26 cellular contexts compared by ENCODE assay signal in the genomic region with DNA sequence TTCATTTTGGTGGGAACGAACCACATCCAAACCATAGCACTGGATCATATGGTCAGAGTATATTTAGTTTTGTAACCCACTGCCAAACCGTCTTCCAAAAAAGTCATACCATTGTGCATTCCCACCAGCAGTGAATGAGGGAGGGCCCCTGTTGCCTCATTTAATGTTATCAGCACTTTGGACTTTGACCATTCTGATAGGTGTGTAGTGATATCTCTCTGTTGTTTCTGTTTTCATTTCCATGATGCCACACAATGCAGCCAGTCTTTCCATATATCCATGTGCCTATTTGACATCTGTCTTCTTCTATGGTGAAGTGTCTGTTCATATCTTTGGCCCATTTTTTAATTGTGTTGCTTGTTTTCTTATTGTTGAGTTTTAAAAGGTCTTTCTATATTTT.
DNase-seq lines count a peak whose midpoint lies in the region; ATAC-seq, FAIRE-seq and TF ChIP-seq lines count a peak whose summit lies in the region.
"Had no signal": no experiment of that assay in that cellular context is flagged by ENCODE, and none has a peak within 500 bp of the region (broad histone marks: within the 10 kb centered on the region; RNA-seq: fewer than 3 reads in every experiment).

No MANE protein-coding gene starts in this region.

- no peak overlapping the region for H3K9ac ChIP-seq in liver (ENCODE audit: low read depth in 1 of 2, low read length in 2 of 2)
- H3K9ac ChIP-seq: GM23248 had no signal

- FAIRE-seq in small intestine (lab: Jason Lieb, UNC): no peak
- FAIRE-seq: A549, GM12891, GM18507, H1 had no signal

- peaks cover 0 to 18% (median 0%) of the 10 kb centered on the region in 4 donors for H3K9me3 ChIP-seq in liver (ENCODE audit: control insufficient read depth in 4 of 4, low read length in 3 of 4)
- H3K9me3 ChIP-seq in small intestine (ENCODE audit: control insufficient read depth, low read depth): no peaks in the 10 kb centered on the region
- H3K9me3 ChIP-seq: BE2C had no signal

- TF ChIP-seq RAD21 in liver (IDR thresholded peaks at IDR 0.05): peak; percentile 27 to 57

- no peak overlapping the region for H3K27ac ChIP-seq in liver (ENCODE audit: low read depth in 1 of 2, low read length in 2 of 2)
- no peak overlapping the region for H3K27ac ChIP-seq in small intestine (ENCODE audit: low read depth in 1 of 2, low read length in 1 of 2)
- H3K27ac ChIP-seq: A549, GM23248 had no signal

- 45% methylated on average over 2 of the region's 2 CpGs for WGBS in liver
- WGBS in small intestine, 3 donors: 29 to 69% (median 42%) methylated on average over 2 of the region's 2 CpGs

- H3K4me1 ChIP-seq in liver (ENCODE audit: control insufficient read depth in 4 of 4, insufficient read depth in 4 of 4, low read length in 3 of 4) (peaks cover 0 to 5% (median 1%) of the 10 kb centered on the region in 4 donors), small intestine (ENCODE audit: control insufficient read depth in 2 of 2, insufficient read depth in 1 of 2, low read depth in 1 of 2, low read length in 1 of 2) (no peaks in the 10 kb centered on the region)
- H3K4me1 ChIP-seq: A549, BE2C had no signal

- peak; percentile 40 for DNase-seq in HuH-7 (ENCODE audit: low spot score)
- DNase-seq in islet precursor cell: peak; percentile 23
- DNase-seq in small intestine: peak; percentile 56
- no peak for DNase-seq in NCI-H2171 (lab: John Stamatoyannopoulos, UW)
- DNase-seq: 8988T; ACHN; AML-193; BE2C; C1 segment of cervical spinal cord; Calu3; CD4-positive, alpha-beta memory T cell; COR-L47; DMS53; DMS79 treated with DMSO at 0.1 percent for 48 hours; GF-D8; GM23248; H7 had no signal

- ATAC-seq in GM21529 (IDR thresholded peaks at IDR 0.05; ENCODE audit: unreplicated experiment) (no peak), HG02840 (IDR thresholded peaks at IDR 0.05; ENCODE audit: low FRiP score, unreplicated experiment) (no peak), HG03095 (IDR thresholded peaks at IDR 0.05; ENCODE audit: unreplicated experiment) (no peak)
- ATAC-seq: A549, HCT116 had no signal

- H3K4me3 ChIP-seq in liver (ENCODE audit: low read depth in 1 of 3, low read length in 3 of 3): no peak overlapping the region
- H3K4me3 ChIP-seq in small intestine (ENCODE audit: low read depth in 1 of 2, low read length in 2 of 2): no peak overlapping the region
- H3K4me3 ChIP-seq: A549, GM23248 had no signal

- H3K36me3 ChIP-seq in liver (ENCODE audit: control insufficient read depth in 4 of 4, insufficient read depth in 3 of 4, low read depth in 1 of 4, low read length in 3 of 4): no peaks in the 10 kb centered on the region
- no peaks in the 10 kb centered on the region for H3K36me3 ChIP-seq in small intestine (ENCODE audit: control insufficient read depth in 2 of 2, insufficient read depth in 2 of 2, low read length in 2 of 2)
- H3K36me3 ChIP-seq: BE2C had no signal

- H3K27me3 ChIP-seq in liver (ENCODE audit: control insufficient read depth in 4 of 4, insufficient read depth in 4 of 4, low read length in 3 of 4) (no peaks in the 10 kb centered on the region), small intestine (ENCODE audit: control insufficient read depth in 2 of 2, insufficient read depth in 2 of 2, low read length in 2 of 2) (no peaks in the 10 kb centered on the region)
- H3K27me3 ChIP-seq: BE2C had no signal

- no peak for TF ChIP-seq CTCF in liver (IDR thresholded peaks at IDR 0.05; ENCODE audit: low read depth, low read length, missing input control)

TF ChIP-seq in liver, 16 proteins besides CTCF, POLR2A, EP300 and RAD21:
- TF ChIP-seq ZBTB33 (IDR thresholded peaks at IDR 0.05) (peak; percentile 79), TAF1 (conservative IDR thresholded peaks at IDR 0.05) (no peak), GABPA (IDR thresholded peaks at IDR 0.05 in 1 of 2, conservative IDR thresholded peaks at IDR 0.05 in 1 of 2) (no peak), YY1 (IDR thresholded peaks at IDR 0.05) (peak; percentile 82), EGR1 (IDR thresholded peaks at IDR 0.05; ENCODE audit: low read depth in 2 of 2) (peak in 1 of 2 donors; percentile 93), REST (IDR thresholded peaks at IDR 0.05) (peak; percentile 44), ATF3 (IDR thresholded peaks at IDR 0.05) (peak; percentile 77), JUND (IDR thresholded peaks at IDR 0.05) (peak in 1 of 2 donors; percentile 87), SP1 (IDR thresholded peaks at IDR 0.05) (peak; percentile 80), HNF4G (IDR thresholded peaks at IDR 0.05) (peak; percentile 71), RXRA (IDR thresholded peaks at IDR 0.05) (peak; percentile 32 to 98), FOXA2 (IDR thresholded peaks at IDR 0.05) (peak; percentile 72), HNF4A (conservative IDR thresholded peaks at IDR 0.05) (peak; percentile 91 to 99), NR2F2 (IDR thresholded peaks at IDR 0.05) (no peak), FOXA1 (IDR thresholded peaks at IDR 0.05) (peak; percentile 71)
- TF ChIP-seq, protein P1, sequence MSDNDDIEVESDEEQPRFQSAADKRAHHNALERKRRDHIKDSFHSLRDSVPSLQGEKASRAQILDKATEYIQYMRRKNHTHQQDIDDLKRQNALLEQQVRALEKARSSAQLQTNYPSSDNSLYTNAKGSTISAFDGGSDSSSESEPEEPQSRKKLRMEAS (IDR thresholded peaks at IDR 0.05): peak; percentile 94
TF ChIP-seq in liver: peak in this region for 13.
